8 cellular contexts compared by ENCODE assay signal in the genomic region with DNA sequence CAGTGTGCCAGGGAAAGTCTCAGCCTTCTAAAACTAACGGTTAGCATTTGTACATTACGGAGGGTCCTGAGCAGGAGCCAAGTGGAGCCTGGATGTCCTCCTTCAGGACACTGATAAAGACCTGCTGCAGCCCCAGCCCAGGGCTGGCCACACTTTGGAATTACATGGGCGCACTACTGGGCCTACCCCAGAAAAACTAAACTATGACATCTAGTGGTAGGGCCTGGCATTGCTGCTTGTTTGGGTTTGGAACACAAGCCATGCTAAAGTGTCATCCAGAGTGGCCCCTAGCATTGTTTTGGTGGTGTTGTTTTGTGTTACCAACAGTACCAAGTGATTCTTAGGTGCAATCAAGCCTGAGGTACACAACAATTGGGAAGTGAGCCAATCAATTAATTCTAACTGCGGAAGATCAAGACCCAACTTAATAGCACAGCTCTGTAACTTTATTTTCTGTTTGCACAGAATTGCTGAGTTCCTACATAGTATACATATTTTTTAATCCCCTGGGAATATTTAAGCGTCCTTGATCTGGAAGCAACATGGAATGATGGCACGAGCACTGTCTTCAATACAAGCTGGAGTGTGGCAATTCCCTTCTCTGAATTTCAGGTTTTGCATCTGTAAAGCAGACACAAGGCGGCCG.
DNase-seq lines count a peak whose midpoint lies in the region; ATAC-seq, FAIRE-seq and TF ChIP-seq lines count a peak whose summit lies in the region.

No MANE protein-coding gene starts in this region.

- H3K27ac Mint-ChIP-seq in activated CD4-positive, alpha-beta T cell treated with anti-CD3 and anti-CD28 coated beads, Interleukin-2, amount 10 ng/mL, durations not matched to agents 7 days and 5 days = no peak overlapping the region
- peak overlapping the region; percentile 50 for H3K27ac Mint-ChIP-seq in nephron progenitor cell

- in situ Hi-C loops in G401 (cut with HindIII; ENCODE audit: low sequenced_read_pairs) = no loop called here

- H3K9me2 ChIP-seq in Loucy (replicated peaks; ENCODE audit: low read depth, low read length) = no peaks in the 10 kb centered on the region

- no peaks in the 10 kb centered on the region for H3K27me3 ChIP-seq in Loucy (ENCODE audit: insufficient read depth, low read length, poor library complexity, severe bottlenecking)

- H3K4me3 ChIP-seq in A549 = no peak overlapping the region
- no peak overlapping the region for H3K4me3 ChIP-seq in Loucy (ENCODE audit: low read length, poor library complexity, severe bottlenecking)
- no peak overlapping the region for H3K4me3 ChIP-seq in fibroblast of the aortic adventitia (ENCODE audit: low read depth, low read length)

- no peak overlapping the region for H3K9ac ChIP-seq in Loucy (ENCODE audit: low read depth, low read length, poor library complexity, severe bottlenecking)

- WGBS in A549 (ENCODE audit: missing lambda C conversion rate) = 8% methylated on average over 5 of the region's 8 CpGs

- H3K9me3 ChIP-seq in A549 (no peaks in the 10 kb centered on the region), Loucy (ENCODE audit: insufficient read depth, low read depth, low read length) (0 out of 2 replicates have a peak, but pooled peaks cover 3% of the 10 kb centered on the region)

- H3K4me2 ChIP-seq in A549 (0 out of 3 replicates have a peak overlapping the region, but pooled peaks have one; percentile 50), Loucy (ENCODE audit: low read depth, low read length, poor library complexity, severe bottlenecking) (no peak overlapping the region)

- H3K36me3 ChIP-seq in Loucy (ENCODE audit: insufficient read depth, low read length) = no peaks in the 10 kb centered on the region

- DNase-seq in A549 (ENCODE audit: low read depth in 1 of 2, low spot score in 1 of 2) (peak; percentile 41 to 68), G401 (ENCODE audit: low spot score) (peak; percentile 40), fibroblast of the aortic adventitia (ENCODE audit: low read depth) (peak; percentile 57), nephron progenitor cell (peak; percentile 69), T-helper 9 cell (no peak)
- peak; percentile 53 for DNase-seq in activated CD4-positive, alpha-beta T cell treated with anti-CD3 and anti-CD28 coated beads, Interleukin-2, amount 10 ng/mL, durations not matched to agents 7 days and 5 days

- H4K20me1 ChIP-seq in Loucy (ENCODE audit: insufficient read depth, low read length, poor library complexity, severe bottlenecking) = no peaks in the 10 kb centered on the region

- H2AFZ ChIP-seq in Loucy (ENCODE audit: low read length) = no peak overlapping the region

- TF ChIP-seq RAD21 in A549 (conservative IDR thresholded peaks at IDR 0.05 in 1 of 2, IDR thresholded peaks at IDR 0.05 in 1 of 2) = peak; percentile 88 to 91

- H3K4me1 ChIP-seq in A549 = peaks cover 38% of the 10 kb centered on the region
- H3K4me1 ChIP-seq in Loucy (ENCODE audit: insufficient read depth, low read length, poor library complexity, severe bottlenecking) = no peaks in the 10 kb centered on the region

- CTCF ChIA-PET in A549 (lab: Yijun Ruan, JAX) = interaction anchor here (0.9 to 3.9 kb wide), 12 partner anchors 11 to 283 kb away, joined by 3 to 48 read pairs (median 4); no protein-coding TSS in a partner anchor
- CTCF ChIA-PET in activated CD4-positive, alpha-beta T cell treated with anti-CD3 and anti-CD28 coated beads, Interleukin-2, amount 10 ng/mL, durations not matched to agents 7 days and 5 days (lab: Charles Lee) = no interaction called here

- no peaks in the 10 kb centered on the region for H3K79me2 ChIP-seq in Loucy (ENCODE audit: insufficient read depth, low read length)

- peak; percentile 91 to 97 for ATAC-seq in A549
- ATAC-seq in GM19023 (IDR thresholded peaks at IDR 0.05; ENCODE audit: unreplicated experiment) = no peak

- TF ChIP-seq CTCF in A549 (IDR thresholded peaks at IDR 0.05) (peak; percentile 72), Loucy (conservative IDR thresholded peaks at IDR 0.05; ENCODE audit: low read length) (peak; percentile 79), fibroblast of the aortic adventitia (IDR thresholded peaks at IDR 0.05; ENCODE audit: insufficient read depth, low read length) (peak; percentile 97), nephron progenitor cell (IDR thresholded peaks at IDR 0.05) (peak; percentile 76)

- H3K4me3 Mint-ChIP-seq in activated CD4-positive, alpha-beta T cell treated with anti-CD3 and anti-CD28 coated beads, Interleukin-2, amount 10 ng/mL, durations not matched to agents 7 days and 5 days = no peak overlapping the region
- H3K4me3 Mint-ChIP-seq in nephron progenitor cell = no peak overlapping the region

- H3K4me1 Mint-ChIP-seq in activated CD4-positive, alpha-beta T cell treated with anti-CD3 and anti-CD28 coated beads, Interleukin-2, amount 10 ng/mL, durations not matched to agents 7 days and 5 days = no peaks in the 10 kb centered on the region
- H3K4me1 Mint-ChIP-seq in nephron progenitor cell = peaks cover 6% of the 10 kb centered on the region

- POLR2A ChIA-PET in A549 (lab: Yijun Ruan, JAX) = no interaction called here
- POLR2A ChIA-PET in activated CD4-positive, alpha-beta T cell treated with anti-CD3 and anti-CD28 coated beads, Interleukin-2, amount 10 ng/mL, durations not matched to agents 7 days and 5 days (lab: Charles Lee) = no interaction called here

- H3K9me3 Mint-ChIP-seq in activated CD4-positive, alpha-beta T cell treated with anti-CD3 and anti-CD28 coated beads, Interleukin-2, amount 10 ng/mL, durations not matched to agents 7 days and 5 days = no peaks in the 10 kb centered on the region
- H3K9me3 Mint-ChIP-seq in nephron progenitor cell = no peaks in the 10 kb centered on the region

- no peaks in the 10 kb centered on the region for H3K36me3 Mint-ChIP-seq in activated CD4-positive, alpha-beta T cell treated with anti-CD3 and anti-CD28 coated beads, Interleukin-2, amount 10 ng/mL, durations not matched to agents 7 days and 5 days (ENCODE audit: low read depth)
- H3K36me3 Mint-ChIP-seq in nephron progenitor cell (ENCODE audit: low read depth) = no peaks in the 10 kb centered on the region

- H3F3A ChIP-seq in Loucy (ENCODE audit: low read depth) = no peaks in the 10 kb centered on the region

- TF ChIP-seq POLR2A in A549 (IDR thresholded peaks at IDR 0.05; ENCODE audit: low read length) = no peak

- no peak for FAIRE-seq in A549 (lab: Jason Lieb, UNC)

- H3K27me3 Mint-ChIP-seq in activated CD4-positive, alpha-beta T cell treated with anti-CD3 and anti-CD28 coated beads, Interleukin-2, amount 10 ng/mL, durations not matched to agents 7 days and 5 days = no peaks in the 10 kb centered on the region
- no peaks in the 10 kb centered on the region for H3K27me3 Mint-ChIP-seq in nephron progenitor cell (ENCODE audit: low read depth, poor library complexity)

- peak overlapping the region; percentile 11 to 64; a peak in 5 of 6 replicates for H3K27ac ChIP-seq in A549

- TF ChIP-seq EP300 in A549 (IDR thresholded peaks at IDR 0.05) = no peak

TF ChIP-seq in A549, 52 proteins besides CTCF, POLR2A, EP300 and RAD21:
- TF ChIP-seq SMC3 (IDR thresholded peaks at IDR 0.05) = peak; percentile 88
- TF ChIP-seq, protein P1, sequence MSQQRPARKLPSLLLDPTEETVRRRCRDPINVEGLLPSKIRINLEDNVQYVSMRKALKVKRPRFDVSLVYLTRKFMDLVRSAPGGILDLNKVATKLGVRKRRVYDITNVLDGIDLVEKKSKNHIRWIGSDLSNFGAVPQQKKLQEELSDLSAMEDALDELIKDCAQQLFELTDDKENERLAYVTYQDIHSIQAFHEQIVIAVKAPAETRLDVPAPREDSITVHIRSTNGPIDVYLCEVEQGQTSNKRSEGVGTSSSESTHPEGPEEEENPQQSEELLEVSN (IDR thresholded peaks at IDR 0.05; ENCODE audit: borderline replicate concordance, low read depth) = no peak
- no peak for TF ChIP-seq ZSCAN20 (CRISPR knock-in tag; IDR thresholded peaks at IDR 0.05)
